Comparison of ENCODE assay signal across 2 cellular contexts in the genomic region with DNA sequence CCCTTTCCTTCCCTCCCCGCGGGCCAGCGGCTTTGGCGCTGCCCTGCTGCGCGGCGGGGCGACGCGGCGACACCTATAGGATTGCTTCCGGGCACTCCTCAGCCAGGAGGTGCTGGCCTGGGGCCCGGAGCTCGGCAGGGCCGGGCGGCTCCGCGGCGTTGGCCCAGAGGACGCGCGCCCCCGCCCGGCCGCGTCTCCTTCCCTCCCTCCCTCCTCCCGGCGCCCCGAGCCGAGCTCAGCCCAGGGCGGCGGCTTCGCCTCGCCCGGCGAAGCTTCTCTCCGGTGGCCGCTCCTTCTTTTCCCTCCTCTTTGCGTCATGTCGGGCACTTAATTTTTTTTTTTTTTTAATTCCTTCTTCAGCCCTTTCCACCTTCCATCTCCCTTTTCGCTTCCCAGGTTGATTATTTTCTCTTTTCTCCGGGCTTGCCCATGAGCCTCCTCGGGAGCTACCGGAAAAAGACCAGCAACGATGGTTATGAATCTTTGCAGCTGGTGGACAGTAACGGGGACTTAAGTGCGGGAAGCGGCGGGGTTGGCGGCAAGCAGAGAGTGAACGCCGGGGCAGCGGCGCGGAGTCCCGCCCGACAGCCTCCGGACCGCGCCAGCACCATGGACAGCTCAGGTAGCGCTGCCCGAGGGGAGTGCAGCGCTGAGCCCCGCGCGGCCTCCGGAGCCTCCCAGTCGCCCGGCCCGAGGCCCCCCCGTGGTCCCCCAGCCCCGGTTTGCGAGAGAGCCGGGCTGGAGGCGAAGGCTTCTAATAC.
A peak's percentile ranks its signal among the peaks of the same experiment; 100 is the strongest.
TF ChIP-seq lines count a peak whose summit lies in the region.

Gene DNAJC6, plus strand, starts transcription at position 227 of the 761 bp plus-strand sequence. Its CDS starts 203 bp downstream, at position 430.

TF ChIP-seq in HEK293, 187 proteins besides CTCF, POLR2A, EP300 and RAD21 (continued from another document and continues in another):
- TF ChIP-seq GLI4 (tag by site-specific recombination; IDR thresholded peaks at IDR 0.05) (no peak), ZNF138 (tag by site-specific recombination; IDR thresholded peaks at IDR 0.05; ENCODE audit: borderline replicate concordance) (no peak), MEIS1 (CRISPR knock-in tag; IDR thresholded peaks at IDR 0.05; ENCODE audit: borderline replicate concordance) (no peak), ZNF157 (tag by site-specific recombination; IDR thresholded peaks at IDR 0.05) (no peak), PBX3 (CRISPR knock-in tag; IDR thresholded peaks at IDR 0.05) (peak; percentile 91), ZFP3 (tag by site-specific recombination; IDR thresholded peaks at IDR 0.05; ENCODE audit: low read depth) (no peak), ZNF26 (tag by site-specific recombination; IDR thresholded peaks at IDR 0.05) (no peak), TCF7L2 (IDR thresholded peaks at IDR 0.05; ENCODE audit: borderline replicate concordance, low read depth, low read length) (no peak), TRIM28 (IDR thresholded peaks at IDR 0.05; ENCODE audit: borderline replicate concordance, low read length) (peak; percentile 61; the same call in 1 of the 2 replicates), ZBTB1 (tag by site-specific recombination; IDR thresholded peaks at IDR 0.05) (peak; percentile 72; the same call in 1 of the 2 replicates), ZNF747 (tag by site-specific recombination; IDR thresholded peaks at IDR 0.05) (no peak), ZFHX2 (tag by site-specific recombination; conservative IDR thresholded peaks at IDR 0.05) (peak; percentile 30; the same call in 1 of the 2 replicates), YY2 (tag by site-specific recombination; IDR thresholded peaks at IDR 0.05) (no peak), ZNF211 (tag by site-specific recombination; IDR thresholded peaks at IDR 0.05; ENCODE audit: low read depth) (no peak), ZNF670 (tag by site-specific recombination; IDR thresholded peaks at IDR 0.05; ENCODE audit: low read depth) (no peak), REST (tag by site-specific recombination; IDR thresholded peaks at IDR 0.05) (peak; percentile 100)
- TF ChIP-seq, protein P1, sequence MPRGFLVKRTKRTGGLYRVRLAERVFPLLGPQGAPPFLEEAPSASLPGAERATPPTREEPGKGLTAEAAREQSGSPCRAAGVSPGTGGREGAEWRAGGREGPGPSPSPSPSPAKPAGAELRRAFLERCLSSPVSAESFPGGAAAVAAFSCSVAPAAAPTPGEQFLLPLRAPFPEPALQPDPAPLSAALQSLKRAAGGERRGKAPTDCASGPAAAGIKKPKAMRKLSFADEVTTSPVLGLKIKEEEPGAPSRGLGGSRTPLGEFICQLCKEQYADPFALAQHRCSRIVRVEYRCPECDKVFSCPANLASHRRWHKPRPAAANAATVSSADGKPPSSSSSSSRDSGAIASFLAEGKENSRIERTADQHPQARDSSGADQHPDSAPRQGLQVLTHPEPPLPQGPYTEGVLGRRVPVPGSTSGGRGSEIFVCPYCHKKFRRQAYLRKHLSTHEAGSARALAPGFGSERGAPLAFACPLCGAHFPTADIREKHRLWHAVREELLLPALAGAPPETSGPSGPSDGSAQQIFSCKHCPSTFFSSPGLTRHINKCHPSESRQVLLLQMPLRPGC (tag by site-specific recombination; IDR thresholded peaks at IDR 0.05): 0 out of 2 replicates have a peak, but pooled peaks have one; percentile 24
- TF ChIP-seq, protein P2, sequence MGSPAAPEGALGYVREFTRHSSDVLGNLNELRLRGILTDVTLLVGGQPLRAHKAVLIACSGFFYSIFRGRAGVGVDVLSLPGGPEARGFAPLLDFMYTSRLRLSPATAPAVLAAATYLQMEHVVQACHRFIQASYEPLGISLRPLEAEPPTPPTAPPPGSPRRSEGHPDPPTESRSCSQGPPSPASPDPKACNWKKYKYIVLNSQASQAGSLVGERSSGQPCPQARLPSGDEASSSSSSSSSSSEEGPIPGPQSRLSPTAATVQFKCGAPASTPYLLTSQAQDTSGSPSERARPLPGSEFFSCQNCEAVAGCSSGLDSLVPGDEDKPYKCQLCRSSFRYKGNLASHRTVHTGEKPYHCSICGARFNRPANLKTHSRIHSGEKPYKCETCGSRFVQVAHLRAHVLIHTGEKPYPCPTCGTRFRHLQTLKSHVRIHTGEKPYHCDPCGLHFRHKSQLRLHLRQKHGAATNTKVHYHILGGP (tag by site-specific recombination; IDR thresholded peaks at IDR 0.05): no peak

TF ChIP-seq in HepG2, 621 proteins besides CTCF, POLR2A, EP300 and RAD21 (continued from another document and continues in another):
- TF ChIP-seq ZSCAN5A (CRISPR knock-in tag; IDR thresholded peaks at IDR 0.05; ENCODE audit: borderline replicate concordance) (peak; percentile 86), ONECUT2 (CRISPR knock-in tag; IDR thresholded peaks at IDR 0.05) (peak; percentile 23; the same call in 1 of the 2 replicates), ZNF883 (CRISPR knock-in tag; IDR thresholded peaks at IDR 0.05; ENCODE audit: not compliant biosample characterization) (peak; percentile 93), ARID2 (CRISPR knock-in tag; IDR thresholded peaks at IDR 0.05; ENCODE audit: borderline replicate concordance) (peak; percentile 83; the same call in 1 of the 2 replicates), ZNF484 (CRISPR knock-in tag; IDR thresholded peaks at IDR 0.05; ENCODE audit: borderline replicate concordance, low read depth) (no peak; the same call in 1 of the 2 replicates), ZNF619 (CRISPR knock-in tag; IDR thresholded peaks at IDR 0.05) (no peak), ZSCAN25 (CRISPR knock-in tag; IDR thresholded peaks at IDR 0.05) (peak; percentile 80; the same call in 1 of the 2 replicates), ZBTB38 (CRISPR knock-in tag; IDR thresholded peaks at IDR 0.05) (0 out of 2 replicates have a peak, but pooled peaks have one; percentile 48), NR3C1 (CRISPR knock-in tag; IDR thresholded peaks at IDR 0.05) (no peak), FOSL2 (CRISPR knock-in tag; IDR thresholded peaks at IDR 0.05) (peak; percentile 50; the same call in 1 of the 2 replicates), CREM (IDR thresholded peaks at IDR 0.05) (no peak), CREM (CRISPR knock-in tag; IDR thresholded peaks at IDR 0.05) (no peak), TCF7L2 (IDR thresholded peaks at IDR 0.05; ENCODE audit: low read depth, low read length) (no peak), ARNT (IDR thresholded peaks at IDR 0.05) (no peak), JDP2 (CRISPR knock-in tag; IDR thresholded peaks at IDR 0.05; ENCODE audit: borderline replicate concordance) (peak; percentile 70; the same call in 1 of the 2 replicates), SALL2 (CRISPR knock-in tag; IDR thresholded peaks at IDR 0.05) (peak; percentile 87), ZNF678 (CRISPR knock-in tag; IDR thresholded peaks at IDR 0.05) (peak; percentile 83; the same call in 1 of the 2 replicates), TAF1 (CRISPR knock-in tag; IDR thresholded peaks at IDR 0.05) (0 out of 2 replicates have a peak, but pooled peaks have one; percentile 30), ZNF451 (CRISPR knock-in tag; IDR thresholded peaks at IDR 0.05) (peak; percentile 84), PBX3 (CRISPR knock-in tag; IDR thresholded peaks at IDR 0.05; ENCODE audit: borderline replicate concordance) (peak; percentile 96), ZNF879 (CRISPR knock-in tag; IDR thresholded peaks at IDR 0.05) (0 out of 2 replicates have a peak, but pooled peaks have one; percentile 80), DNMT1 (CRISPR knock-in tag; IDR thresholded peaks at IDR 0.05) (no peak), ZNF224 (CRISPR knock-in tag; IDR thresholded peaks at IDR 0.05) (no peak), ZFAT (CRISPR knock-in tag; conservative IDR thresholded peaks at IDR 0.05) (peak; percentile 87; the same call in 1 of the 2 replicates), NFKBIZ (CRISPR knock-in tag; IDR thresholded peaks at IDR 0.05) (peak; percentile 90; the same call in 1 of the 2 replicates), NAIF1 (CRISPR knock-in tag; IDR thresholded peaks at IDR 0.05; ENCODE audit: borderline replicate concordance) (peak; percentile 38; the same call in 1 of the 2 replicates), SMYD3 (CRISPR knock-in tag; IDR thresholded peaks at IDR 0.05) (no peak; the same call in 1 of the 2 replicates), ZIK1 (CRISPR knock-in tag; IDR thresholded peaks at IDR 0.05; ENCODE audit: borderline replicate concordance, low read depth) (peak; percentile 87; the same call in 1 of the 2 replicates), ZNF274 (CRISPR knock-in tag; IDR thresholded peaks at IDR 0.05) (peak; percentile 91), NFYB (CRISPR knock-in tag; IDR thresholded peaks at IDR 0.05) (peak; percentile 41; the same call in 1 of the 2 replicates), ZNF775 (CRISPR knock-in tag; IDR thresholded peaks at IDR 0.05; ENCODE audit: borderline replicate concordance) (peak; percentile 63; the same call in 1 of the 2 replicates), ATF4 (CRISPR knock-in tag; IDR thresholded peaks at IDR 0.05) (peak in 1 of 2 experiments; percentile 56; a peak in 2 of 4 replicates), SP5 (CRISPR knock-in tag; IDR thresholded peaks at IDR 0.05; ENCODE audit: borderline replicate concordance, low read depth) (no peak), RFXANK (CRISPR knock-in tag; IDR thresholded peaks at IDR 0.05) (0 out of 2 replicates have a peak, but pooled peaks have one; percentile 81), PITX1 (CRISPR knock-in tag; IDR thresholded peaks at IDR 0.05) (peak; percentile 83)
- TF ChIP-seq, protein P3, sequence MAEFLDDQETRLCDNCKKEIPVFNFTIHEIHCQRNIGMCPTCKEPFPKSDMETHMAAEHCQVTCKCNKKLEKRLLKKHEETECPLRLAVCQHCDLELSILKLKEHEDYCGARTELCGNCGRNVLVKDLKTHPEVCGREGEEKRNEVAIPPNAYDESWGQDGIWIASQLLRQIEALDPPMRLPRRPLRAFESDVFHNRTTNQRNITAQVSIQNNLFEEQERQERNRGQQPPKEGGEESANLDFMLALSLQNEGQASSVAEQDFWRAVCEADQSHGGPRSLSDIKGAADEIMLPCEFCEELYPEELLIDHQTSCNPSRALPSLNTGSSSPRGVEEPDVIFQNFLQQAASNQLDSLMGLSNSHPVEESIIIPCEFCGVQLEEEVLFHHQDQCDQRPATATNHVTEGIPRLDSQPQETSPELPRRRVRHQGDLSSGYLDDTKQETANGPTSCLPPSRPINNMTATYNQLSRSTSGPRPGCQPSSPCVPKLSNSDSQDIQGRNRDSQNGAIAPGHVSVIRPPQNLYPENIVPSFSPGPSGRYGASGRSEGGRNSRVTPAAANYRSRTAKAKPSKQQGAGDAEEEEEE (CRISPR knock-in tag; IDR thresholded peaks at IDR 0.05; ENCODE audit: borderline replicate concordance): no peak
- TF ChIP-seq, protein P4, sequence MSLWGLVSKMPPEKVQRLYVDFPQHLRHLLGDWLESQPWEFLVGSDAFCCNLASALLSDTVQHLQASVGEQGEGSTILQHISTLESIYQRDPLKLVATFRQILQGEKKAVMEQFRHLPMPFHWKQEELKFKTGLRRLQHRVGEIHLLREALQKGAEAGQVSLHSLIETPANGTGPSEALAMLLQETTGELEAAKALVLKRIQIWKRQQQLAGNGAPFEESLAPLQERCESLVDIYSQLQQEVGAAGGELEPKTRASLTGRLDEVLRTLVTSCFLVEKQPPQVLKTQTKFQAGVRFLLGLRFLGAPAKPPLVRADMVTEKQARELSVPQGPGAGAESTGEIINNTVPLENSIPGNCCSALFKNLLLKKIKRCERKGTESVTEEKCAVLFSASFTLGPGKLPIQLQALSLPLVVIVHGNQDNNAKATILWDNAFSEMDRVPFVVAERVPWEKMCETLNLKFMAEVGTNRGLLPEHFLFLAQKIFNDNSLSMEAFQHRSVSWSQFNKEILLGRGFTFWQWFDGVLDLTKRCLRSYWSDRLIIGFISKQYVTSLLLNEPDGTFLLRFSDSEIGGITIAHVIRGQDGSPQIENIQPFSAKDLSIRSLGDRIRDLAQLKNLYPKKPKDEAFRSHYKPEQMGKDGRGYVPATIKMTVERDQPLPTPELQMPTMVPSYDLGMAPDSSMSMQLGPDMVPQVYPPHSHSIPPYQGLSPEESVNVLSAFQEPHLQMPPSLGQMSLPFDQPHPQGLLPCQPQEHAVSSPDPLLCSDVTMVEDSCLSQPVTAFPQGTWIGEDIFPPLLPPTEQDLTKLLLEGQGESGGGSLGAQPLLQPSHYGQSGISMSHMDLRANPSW (CRISPR knock-in tag; IDR thresholded peaks at IDR 0.05; ENCODE audit: borderline replicate concordance): no peak
- TF ChIP-seq, protein P5, sequence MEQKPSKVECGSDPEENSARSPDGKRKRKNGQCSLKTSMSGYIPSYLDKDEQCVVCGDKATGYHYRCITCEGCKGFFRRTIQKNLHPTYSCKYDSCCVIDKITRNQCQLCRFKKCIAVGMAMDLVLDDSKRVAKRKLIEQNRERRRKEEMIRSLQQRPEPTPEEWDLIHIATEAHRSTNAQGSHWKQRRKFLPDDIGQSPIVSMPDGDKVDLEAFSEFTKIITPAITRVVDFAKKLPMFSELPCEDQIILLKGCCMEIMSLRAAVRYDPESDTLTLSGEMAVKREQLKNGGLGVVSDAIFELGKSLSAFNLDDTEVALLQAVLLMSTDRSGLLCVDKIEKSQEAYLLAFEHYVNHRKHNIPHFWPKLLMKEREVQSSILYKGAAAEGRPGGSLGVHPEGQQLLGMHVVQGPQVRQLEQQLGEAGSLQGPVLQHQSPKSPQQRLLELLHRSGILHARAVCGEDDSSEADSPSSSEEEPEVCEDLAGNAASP (CRISPR knock-in tag; IDR thresholded peaks at IDR 0.05; ENCODE audit: borderline replicate concordance): peak; percentile 88
- TF ChIP-seq, protein P6, sequence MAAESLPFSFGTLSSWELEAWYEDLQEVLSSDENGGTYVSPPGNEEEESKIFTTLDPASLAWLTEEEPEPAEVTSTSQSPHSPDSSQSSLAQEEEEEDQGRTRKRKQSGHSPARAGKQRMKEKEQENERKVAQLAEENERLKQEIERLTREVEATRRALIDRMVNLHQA (CRISPR knock-in tag; IDR thresholded peaks at IDR 0.05): 0 out of 2 replicates have a peak, but pooled peaks have one; percentile 45
